ENCODE assay signal across 33 cellular contexts in genomic region chr15:92141607-92142006, GRCh38.
"Had no signal": no experiment of that assay in that cellular context is flagged by ENCODE, and none has a peak within 500 bp of the region (broad histone marks: within the 10 kb centered on the region; RNA-seq: fewer than 3 reads in every experiment).

No MANE protein-coding gene starts in this region.

- H3K27me3 ChIP-seq: ascending aorta, body of pancreas, breast epithelium, Peyer's patch had no signal

- H3K27me3 Mint-ChIP-seq: activated B cell treated with CpG ODN at 0.5 μM for 24 hours; activated CD8-positive, alpha-beta T cell treated with anti-CD3 and anti-CD28 coated beads for 36 hours; activated naive CD8-positive, alpha-beta T cell treated with anti-CD3 and anti-CD28 coated beads for 36 hours had no signal

- H3K27ac ChIP-seq: ascending aorta, body of pancreas, breast epithelium, Peyer's patch, VCaP had no signal

- H3K4me3 Mint-ChIP-seq: activated B cell treated with CpG ODN at 0.5 μM for 24 hours; activated CD8-positive, alpha-beta T cell treated with anti-CD3 and anti-CD28 coated beads for 36 hours; activated naive CD8-positive, alpha-beta T cell treated with anti-CD3 and anti-CD28 coated beads for 36 hours had no signal

- H3K27ac Mint-ChIP-seq: activated B cell treated with CpG ODN at 0.5 μM for 24 hours; activated CD8-positive, alpha-beta T cell treated with anti-CD3 and anti-CD28 coated beads for 36 hours; activated naive CD8-positive, alpha-beta T cell treated with anti-CD3 and anti-CD28 coated beads for 36 hours had no signal

- DNase-seq: activated B cell treated with CpG ODN at 0.5 μM for 24 hours; activated CD4-positive, alpha-beta T cell treated with anti-CD3 and anti-CD28 coated beads for 48 hours; activated CD4-positive, alpha-beta T cell treated with anti-CD3 and anti-CD28 coated beads, Interleukin-2, amount 50 U/mL, for 4 hours; activated CD4-positive, CD25-positive, alpha-beta regulatory T cell treated with anti-CD3 and anti-CD28 coated beads, Interleukin-2, amount 50 U/mL, for 72 hours; activated CD8-positive, alpha-beta T cell treated with anti-CD3 and anti-CD28 coated beads for 36 hours; activated effector memory CD4-positive, alpha-beta T cell treated with Interleukin-2 at 50 U/mL for 16 hours; activated naive CD4-positive, alpha-beta T cell treated with anti-CD3 and anti-CD28 coated beads, Interleukin-2, amount 50 U/mL, for 16 hours; activated naive CD8-positive, alpha-beta T cell treated with anti-CD3 and anti-CD28 coated beads for 36 hours; activated T-cell treated with anti-CD3 and anti-CD28 coated beads, Interleukin-2, amount 50 U/mL, for 48 hours; body of pancreas; central memory CD4-positive, alpha-beta T cell; IMR-90; NCI-H1092 treated with DMSO at 0.1 percent for 48 hours; NCI-H1417; NCI-H146; NCI-H187; NCI-H2029 treated with DMSO at 0.1 percent for 48 hours; NCI-H2107; NCI-H2171; NCI-H510A; NCI-H748 treated with DMSO at 0.1 percent for 48 hours; NK-92 treated with Interleukin-12 subunit alpha and Interleukin-12 subunit beta, amount 100 ng/mL, for 24 hours; Peyer's patch; RPMI8226; SW 1271; T-helper 1 cell; T-helper 2 cell; T-helper 9 cell had no signal

- H3K4me1 Mint-ChIP-seq: activated naive CD8-positive, alpha-beta T cell treated with anti-CD3 and anti-CD28 coated beads for 36 hours had no signal

- H3K36me3 ChIP-seq: breast epithelium, Peyer's patch had no signal

- H3K9me3 Mint-ChIP-seq: activated B cell treated with CpG ODN at 0.5 μM for 24 hours; activated CD8-positive, alpha-beta T cell treated with anti-CD3 and anti-CD28 coated beads for 36 hours had no signal

- ATAC-seq: activated CD8-positive, alpha-beta T cell treated with anti-CD3 and anti-CD28 coated beads for 36 hours; body of pancreas; K562; PC-3 had no signal

- H3K36me3 Mint-ChIP-seq: activated naive CD8-positive, alpha-beta T cell treated with anti-CD3 and anti-CD28 coated beads for 36 hours had no signal

- H3K4me3 ChIP-seq: ascending aorta, body of pancreas, breast epithelium, K562, Peyer's patch had no signal

- H3K9me3 ChIP-seq: ascending aorta, body of pancreas, breast epithelium, Peyer's patch had no signal

- H3K4me1 ChIP-seq: ascending aorta, body of pancreas, breast epithelium, Peyer's patch had no signal
